1 cellular context compared by ENCODE assay signal in genomic region chr5:179550511-179551342, GRCh38.
A peak's percentile ranks its signal among the peaks of the same experiment; 100 is the strongest.
TF ChIP-seq lines count a peak whose summit lies in the region.

RUFY1 (plus strand) TSS chr5:179550554; CDS start chr5:179550570, 16 bp downstream.

TF ChIP-seq in K562, 482 proteins besides CTCF, POLR2A, EP300 and RAD21 (continued from another document and continues in another):
- TF ChIP-seq HMGXB4 (CRISPR knock-in tag; IDR thresholded peaks at IDR 0.05) (0 out of 2 replicates have a peak, but pooled peaks have one; percentile 47), TEAD1 (CRISPR knock-in tag; IDR thresholded peaks at IDR 0.05) (peak in 1 of 2 experiments; percentile 71; a peak in 1 of 4 replicates), STAT6 (CRISPR knock-in tag; IDR thresholded peaks at IDR 0.05) (peak; percentile 79; the same call in 1 of the 2 replicates), FOXJ3 (CRISPR knock-in tag; IDR thresholded peaks at IDR 0.05) (no peak), NR1H2 (CRISPR knock-in tag; IDR thresholded peaks at IDR 0.05) (no peak), NFIX (CRISPR knock-in tag; IDR thresholded peaks at IDR 0.05; ENCODE audit: low read depth) (no peak), KLF10 (CRISPR knock-in tag; IDR thresholded peaks at IDR 0.05) (no peak), ZNF507 (tag; conservative IDR thresholded peaks at IDR 0.05) (no peak), STAG1 (CRISPR knock-in tag; IDR thresholded peaks at IDR 0.05; ENCODE audit: borderline replicate concordance) (no peak), ZNF592 (IDR thresholded peaks at IDR 0.05) (peak; percentile 40; the same call in 1 of the 2 replicates), ZNF766 (CRISPR knock-in tag; conservative IDR thresholded peaks at IDR 0.05) (peak; percentile 97), ZBTB11 (CRISPR knock-in tag; IDR thresholded peaks at IDR 0.05) (peak in 1 of 3 experiments; percentile 77; a peak in 2 of 6 replicates), PYGO2 (tag; IDR thresholded peaks at IDR 0.05) (no peak), ZNF76 (CRISPR knock-in tag; IDR thresholded peaks at IDR 0.05; ENCODE audit: borderline replicate concordance) (no peak), ILK (tag; IDR thresholded peaks at IDR 0.05; ENCODE audit: borderline replicate concordance, low read depth) (no peak), SPI1 (IDR thresholded peaks at IDR 0.05; ENCODE audit: borderline replicate concordance, low read depth, low read length) (no peak), C11orf30 (IDR thresholded peaks at IDR 0.05; ENCODE audit: low read depth) (peak; percentile 60), MTA3 (IDR thresholded peaks at IDR 0.05; ENCODE audit: borderline replicate concordance) (no peak; the same call in none of the 2 replicates), PML (IDR thresholded peaks at IDR 0.05; ENCODE audit: low read length) (peak; percentile 40; the same call in 1 of the 2 replicates), HCFC1 (IDR thresholded peaks at IDR 0.05; ENCODE audit: low read depth, low read length) (peak; percentile 7; the same call in 1 of the 2 replicates), HINFP (tag; conservative IDR thresholded peaks at IDR 0.05; ENCODE audit: low read depth) (no peak), ZBTB49 (CRISPR knock-in tag; IDR thresholded peaks at IDR 0.05; ENCODE audit: borderline replicate concordance) (no peak), XRCC3 (IDR thresholded peaks at IDR 0.05) (no peak), SRSF9 (IDR thresholded peaks at IDR 0.05; ENCODE audit: borderline replicate concordance, low read depth, low read length) (no peak), ZNF609 (CRISPR knock-in tag; IDR thresholded peaks at IDR 0.05; ENCODE audit: borderline replicate concordance) (0 out of 2 replicates have a peak, but pooled peaks have one; percentile 42), ZNF274 (IDR thresholded peaks at IDR 0.05; ENCODE audit: borderline replicate concordance, low read depth, low read length) (no peak), ZNF395 (CRISPR knock-in tag; IDR thresholded peaks at IDR 0.05) (peak; percentile 70), ARID3A (IDR thresholded peaks at IDR 0.05; ENCODE audit: borderline replicate concordance, low read depth, low read length) (no peak), RNF2 (IDR thresholded peaks at IDR 0.05) (no peak), ZNF444 (CRISPR knock-in tag; IDR thresholded peaks at IDR 0.05) (no peak)
